1 cellular context compared by ENCODE assay signal in the genomic region with DNA sequence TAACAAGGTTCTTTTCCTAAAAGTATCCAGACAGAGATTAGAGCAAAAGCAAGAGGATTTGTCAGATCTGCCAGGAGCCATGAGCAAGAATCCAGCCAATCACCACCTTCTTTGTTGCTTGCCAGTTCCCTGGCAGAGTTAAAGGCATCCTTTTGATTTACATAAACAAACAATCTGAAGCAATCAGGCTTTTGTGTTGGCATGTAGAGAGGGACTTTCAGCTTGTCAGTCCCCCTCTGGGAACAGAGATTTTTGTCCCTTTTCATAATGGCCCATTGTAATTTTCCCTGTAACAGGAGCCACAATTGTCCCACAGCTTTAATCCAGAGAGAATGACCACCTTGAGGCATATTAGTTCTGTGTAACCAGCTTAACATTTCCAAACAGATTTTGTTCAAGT.
TF ChIP-seq lines count a peak whose summit lies in the region.

A gene with protein sequence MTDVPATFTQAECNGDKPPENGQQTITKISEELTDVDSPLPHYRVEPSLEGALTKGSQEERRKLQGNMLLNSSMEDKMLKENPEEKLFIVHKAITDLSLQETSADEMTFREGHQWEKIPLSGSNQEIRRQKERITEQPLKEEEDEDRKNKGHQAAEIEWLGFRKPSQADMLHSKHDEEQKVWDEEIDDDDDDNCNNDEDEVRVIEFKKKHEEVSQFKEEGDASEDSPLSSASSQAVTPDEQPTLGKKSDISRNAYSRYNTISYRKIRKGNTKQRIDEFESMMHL (minus strand): TSS at position 39 of the 400 bp plus-strand sequence. CDS start 182 bp downstream, outside the sequence.

TF ChIP-seq in WTC11, 78 proteins besides CTCF, POLR2A, EP300 and RAD21 (continued from another document):
- TF ChIP-seq, protein P1, sequence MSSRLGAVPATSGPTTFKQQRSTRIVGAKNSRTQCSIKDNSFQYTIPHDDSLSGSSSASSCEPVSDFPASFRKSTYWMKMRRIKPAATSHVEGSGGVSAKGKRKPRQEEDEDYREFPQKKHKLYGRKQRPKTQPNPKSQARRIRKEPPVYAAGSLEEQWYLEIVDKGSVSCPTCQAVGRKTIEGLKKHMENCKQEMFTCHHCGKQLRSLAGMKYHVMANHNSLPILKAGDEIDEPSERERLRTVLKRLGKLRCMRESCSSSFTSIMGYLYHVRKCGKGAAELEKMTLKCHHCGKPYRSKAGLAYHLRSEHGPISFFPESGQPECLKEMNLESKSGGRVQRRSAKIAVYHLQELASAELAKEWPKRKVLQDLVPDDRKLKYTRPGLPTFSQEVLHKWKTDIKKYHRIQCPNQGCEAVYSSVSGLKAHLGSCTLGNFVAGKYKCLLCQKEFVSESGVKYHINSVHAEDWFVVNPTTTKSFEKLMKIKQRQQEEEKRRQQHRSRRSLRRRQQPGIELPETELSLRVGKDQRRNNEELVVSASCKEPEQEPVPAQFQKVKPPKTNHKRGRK (CRISPR knock-in tag; IDR thresholded peaks at IDR 0.05; ENCODE audit: borderline replicate concordance), result no peak
- TF ChIP-seq JAZF1 (CRISPR knock-in tag; IDR thresholded peaks at IDR 0.05) (no peak), RELA (CRISPR knock-in tag; IDR thresholded peaks at IDR 0.05; ENCODE audit: borderline replicate concordance) (no peak), JUN (CRISPR knock-in tag; IDR thresholded peaks at IDR 0.05) (no peak), TP53 (CRISPR knock-in tag; IDR thresholded peaks at IDR 0.05) (no peak), ELF4 (CRISPR knock-in tag; IDR thresholded peaks at IDR 0.05; ENCODE audit: low read depth) (no peak)
- TF ChIP-seq, protein P2, sequence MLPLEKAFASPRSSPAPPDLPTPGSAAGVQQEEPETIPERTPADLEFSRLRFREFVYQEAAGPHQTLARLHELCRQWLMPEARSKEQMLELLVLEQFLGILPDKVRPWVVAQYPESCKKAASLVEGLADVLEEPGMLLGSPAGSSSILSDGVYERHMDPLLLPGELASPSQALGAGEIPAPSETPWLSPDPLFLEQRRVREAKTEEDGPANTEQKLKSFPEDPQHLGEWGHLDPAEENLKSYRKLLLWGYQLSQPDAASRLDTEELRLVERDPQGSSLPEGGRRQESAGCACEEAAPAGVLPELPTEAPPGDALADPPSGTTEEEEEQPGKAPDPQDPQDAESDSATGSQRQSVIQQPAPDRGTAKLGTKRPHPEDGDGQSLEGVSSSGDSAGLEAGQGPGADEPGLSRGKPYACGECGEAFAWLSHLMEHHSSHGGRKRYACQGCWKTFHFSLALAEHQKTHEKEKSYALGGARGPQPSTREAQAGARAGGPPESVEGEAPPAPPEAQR (CRISPR knock-in tag; IDR thresholded peaks at IDR 0.05), result no peak
